Comparison of ENCODE assay signal across 11 cellular contexts in genomic region chrX:2708016-2708415, GRCh38. TPM values are rescaled to one million over a fixed set of nuclear protein-coding genes. Genes with fewer than 3 reads are reported as not detected.
DNase-seq lines count a peak whose midpoint lies in the region; ATAC-seq and TF ChIP-seq lines count a peak whose summit lies in the region.
"Had no signal": no experiment of that assay in that cellular context is flagged by ENCODE, and none has a peak within 500 bp of the region (broad histone marks: within the 10 kb centered on the region; RNA-seq: fewer than 3 reads in every experiment).

No MANE protein-coding gene starts in this region.

- in situ Hi-C loops in G401 (cut with HindIII; ENCODE audit: low sequenced_read_pairs), result no loop called here

- TF ChIP-seq CTCF in HL-60 (IDR thresholded peaks at IDR 0.05; ENCODE audit: insufficient read depth, low read length), result no peak

- H3K4me2 ChIP-seq in mesendoderm (ENCODE audit: low read length), result no peak overlapping the region

- peaks cover 24% of the 10 kb centered on the region for H3K36me3 ChIP-seq in ACC112 (ENCODE audit: insufficient read depth, low read length)
- H3K36me3 ChIP-seq in adipocyte (ENCODE audit: control insufficient read depth, insufficient read depth, low read length, severe bottlenecking), result peaks cover 20% of the 10 kb centered on the region
- H3K36me3 ChIP-seq in mesendoderm (ENCODE audit: control insufficient read depth, insufficient read depth, low read length), result no peaks in the 10 kb centered on the region

- WGBS in mesendoderm (ENCODE audit: extremely low coverage, insufficient coverage, low lambda C conversion rate), result no CpG with 5 or more reads among the region's 6 CpGs

- CTCF ChIA-PET in HEK293T (lab: Yijun Ruan, JAX), result no interaction called here

- peaks cover 13% of the 10 kb centered on the region for H3K79me1 ChIP-seq in mesendoderm (ENCODE audit: low read length)

- no peak overlapping the region for H4K8ac ChIP-seq in mesendoderm (ENCODE audit: low read depth, low read length)

- POLR2A ChIA-PET in HEK293T (lab: Yijun Ruan, JAX), result no interaction called here

- H2BK5ac ChIP-seq in mesendoderm (ENCODE audit: low read length), result no peak overlapping the region

- no peak overlapping the region for H3K56ac ChIP-seq in mesendoderm (ENCODE audit: low read length)

- ATAC-seq in HG03442 (IDR thresholded peaks at IDR 0.05; ENCODE audit: unreplicated experiment), result no peak
- ATAC-seq in GM19023 (IDR thresholded peaks at IDR 0.05; ENCODE audit: unreplicated experiment), result no peak

- H3K4ac ChIP-seq in mesendoderm (ENCODE audit: low read depth, low read length), result no peak overlapping the region

- H3K18ac ChIP-seq in mesendoderm (ENCODE audit: low read length), result peak overlapping the region; percentile 15

- H3K9me3 ChIP-seq in adipocyte (ENCODE audit: control insufficient read depth, low read length), result no peaks in the 10 kb centered on the region

- H2AK5ac ChIP-seq in mesendoderm (ENCODE audit: low read length), result no peak overlapping the region

- H3K79me2 ChIP-seq in ACC112 (ENCODE audit: control insufficient read depth, insufficient read depth, low read length, unreplicated experiment) (peaks cover 85% of the 10 kb centered on the region), mesendoderm (ENCODE audit: control insufficient read depth, insufficient read depth, low read length) (peaks cover 2% of the 10 kb centered on the region)

- H3K9ac ChIP-seq in adipocyte (ENCODE audit: low read length), result no peak overlapping the region
- H3K9ac ChIP-seq in mesendoderm (ENCODE audit: low read length), result no peak overlapping the region

- H2BK15ac ChIP-seq in mesendoderm (replicated peaks; ENCODE audit: low read depth), result no peak overlapping the region

- no peak overlapping the region for H4K5ac ChIP-seq in mesendoderm (ENCODE audit: low read length)

- H2BK120ac ChIP-seq in mesendoderm (ENCODE audit: low read depth, low read length), result no peak overlapping the region

- no peak overlapping the region for H3K23ac ChIP-seq in mesendoderm (ENCODE audit: low read length)

- H3K4me1 ChIP-seq in ACC112 (ENCODE audit: control insufficient read depth, insufficient read depth, low read length, unreplicated experiment) (peaks cover 66% of the 10 kb centered on the region), adipocyte (ENCODE audit: control insufficient read depth, insufficient read depth, low read length) (peaks cover 62% of the 10 kb centered on the region), mesendoderm (ENCODE audit: control insufficient read depth, low read depth, low read length) (peaks cover 9% of the 10 kb centered on the region)

- DNase-seq in HL-60 (ENCODE audit: low read depth in 1 of 2, low spot score in 1 of 2) (no peak), adipocyte (ENCODE audit: low read depth) (no peak), mesendoderm (no peak), HEK293T (ENCODE audit: extremely low spot score) (no peak), G401 (ENCODE audit: low spot score) (no peak)
- DNase-seq: DMS79; effector CD8-positive, alpha-beta T cell; NCI-H1417 treated with DMSO at 0.1 percent for 48 hours had no signal

- no peak overlapping the region for H2AFZ ChIP-seq in ACC112 (ENCODE audit: low read length, unreplicated experiment)

- H3K4me3 ChIP-seq in ACC112 (ENCODE audit: low read depth, low read length) (peak overlapping the region; percentile 36), HL-60 (replicated peaks; ENCODE audit: insufficient read depth, low read length) (no peak overlapping the region), adipocyte (ENCODE audit: low read length) (peak overlapping the region; percentile 45), mesendoderm (ENCODE audit: low read length) (no peak overlapping the region)

- peak overlapping the region; percentile 92 for H3K27ac ChIP-seq in ACC112 (ENCODE audit: low read depth, low read length)
- peak overlapping the region; percentile 80 for H3K27ac ChIP-seq in HL-60 (replicated peaks)
- H3K27ac ChIP-seq in mesendoderm (ENCODE audit: low read depth, low read length), result no peak overlapping the region

- no peaks in the 10 kb centered on the region for H3K27me3 ChIP-seq in ACC112 (ENCODE audit: insufficient read depth, low read length)
- no peaks in the 10 kb centered on the region for H3K27me3 ChIP-seq in HL-60 (ENCODE audit: insufficient read depth, poor library complexity, severe bottlenecking)
- H3K27me3 ChIP-seq in adipocyte (replicated peaks; ENCODE audit: control insufficient read depth, insufficient read depth, low read length), result no peaks in the 10 kb centered on the region
- H3K27me3 ChIP-seq in mesendoderm (ENCODE audit: insufficient read depth, low read length, poor library complexity), result no peaks in the 10 kb centered on the region

TF ChIP-seq in HEK293T, 16 proteins besides CTCF, POLR2A, EP300 and RAD21:
- TF ChIP-seq ARNT (IDR thresholded peaks at IDR 0.05) (no peak), FOXM1 (IDR thresholded peaks at IDR 0.05; ENCODE audit: borderline replicate concordance) (no peak), HDGF (IDR thresholded peaks at IDR 0.05; ENCODE audit: borderline replicate concordance) (no peak), SP1 (IDR thresholded peaks at IDR 0.05) (no peak), BHLHE40 (IDR thresholded peaks at IDR 0.05; ENCODE audit: borderline replicate concordance) (no peak), NFRKB (IDR thresholded peaks at IDR 0.05) (no peak), ELF4 (IDR thresholded peaks at IDR 0.05) (no peak), LEF1 (IDR thresholded peaks at IDR 0.05; ENCODE audit: borderline replicate concordance) (no peak), TARDBP (IDR thresholded peaks at IDR 0.05) (no peak), SUZ12 (IDR thresholded peaks at IDR 0.05) (no peak), CTBP1 (IDR thresholded peaks at IDR 0.05; ENCODE audit: borderline replicate concordance) (no peak), FOXA1 (IDR thresholded peaks at IDR 0.05) (no peak), FOXK2 (IDR thresholded peaks at IDR 0.05) (no peak)

RNA-seq across cellular contexts. Expression of gene CD99, which starts 16.9 kb away (rescaled TPM):
- 40.9 TPM for polyA plus RNA-seq in mesendoderm (2013, experiment 1 of 2)
- polyA plus RNA-seq in mesendoderm (2013, experiment 2 of 2), result 40.4 TPM
- 127 and 133 TPM in 2 replicates for total RNA-seq in G401 (2014; rRNA removed; shearing (Covaris generic))

RNA-seq across cellular contexts. Expression of gene XG, which starts 43.8 kb away (rescaled TPM):
- 0.27 TPM for polyA plus RNA-seq in mesendoderm (2013, experiment 1 of 2)
- polyA plus RNA-seq in mesendoderm (2013, experiment 2 of 2), result 0.17 TPM
- total RNA-seq in G401 (2014; rRNA removed; shearing (Covaris generic)), result 0.51 TPM in 1 of 2 replicates, not detected in the other

Comparison
In these comparisons a context has a peak if more than half of its experiments do, and no peak if none do; other contexts are left out.
1. H3K4me3 ChIP-seq: peak in ACC112 (single experiment) and adipocyte (single experiment); none in HL-60 (single experiment) and mesendoderm (single experiment).